ENCODE assay signal across 16 cellular contexts in the genomic region with DNA sequence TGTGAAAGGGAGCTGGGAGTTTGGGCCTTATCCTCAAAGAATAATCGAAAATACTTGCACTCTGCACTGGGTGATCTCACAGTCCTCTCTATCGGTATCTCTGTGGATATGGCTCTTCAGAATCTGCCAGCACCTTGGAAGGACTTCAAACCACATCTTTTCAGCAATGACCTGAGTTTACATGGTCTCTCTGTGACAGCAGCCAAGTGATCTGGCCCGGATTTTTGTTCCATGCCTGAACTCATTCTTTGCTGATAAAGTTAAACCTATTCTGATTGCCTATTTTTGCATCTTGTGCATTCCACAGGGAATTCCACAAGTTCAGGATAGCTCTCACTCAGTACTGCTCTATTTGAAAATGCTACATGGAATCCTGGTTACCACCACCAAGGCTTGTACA.
A peak's percentile ranks its signal among the peaks of the same experiment; 100 is the strongest.
DNase-seq lines count a peak whose midpoint lies in the region; ATAC-seq, FAIRE-seq and TF ChIP-seq lines count a peak whose summit lies in the region.
"Had no signal": no experiment of that assay in that cellular context is flagged by ENCODE, and none has a peak within 500 bp of the region (broad histone marks: within the 10 kb centered on the region; RNA-seq: fewer than 3 reads in every experiment).

No MANE protein-coding gene starts in this region.

- H3K4me1 ChIP-seq in heart left ventricle, result peaks cover 0 to 61% (median 39%) of the 10 kb centered on the region in 12 donors

- no peaks in the 10 kb centered on the region for H3K36me3 ChIP-seq in heart left ventricle

- WGBS in heart left ventricle, 4 donors, result 6 to 18% (median 14%) methylated on average over 3 of the region's 3 CpGs

- no peak for DNase-seq in HTR-8/SVneo (ENCODE audit: insufficient read length, low spot score)
- DNase-seq in astrocyte of the hippocampus (ENCODE audit: low read depth, low spot score), result peak; percentile 81
- peak in 4 of 5 donors; percentile 40 to 60 (median 48) for DNase-seq in heart left ventricle
- DNase-seq in sciatic nerve (ENCODE audit: low spot score), result no peak
- no peak for DNase-seq in mesenteric fat pad (ENCODE audit: low spot score)
- DNase-seq: C1 segment of cervical spinal cord, DMS 273 treated with DMSO at 0.1 percent for 48 hours, HCEC 1CT, MM.1S, NCI-H1930, NCI-H2171, NCI-H446 treated with DMSO at 0.1 percent for 48 hours, NCI-H748 treated with DMSO at 0.1 percent for 48 hours, SK-N-SH had no signal

- peak overlapping the region; percentile 6 to 72 (median 51) for H3K27ac ChIP-seq in heart left ventricle

- H3K4me3 ChIP-seq in heart left ventricle, result no peak overlapping the region

- H3K27me3 ChIP-seq in heart left ventricle, result no peaks in the 10 kb centered on the region

- peak; percentile 85 to 95 (median 92) for ATAC-seq in heart left ventricle
- peak; percentile 71 for ATAC-seq in sciatic nerve
- ATAC-seq in HG03039 (IDR thresholded peaks at IDR 0.05; ENCODE audit: unreplicated experiment), result no peak
- ATAC-seq in GM18520 (IDR thresholded peaks at IDR 0.05; ENCODE audit: unreplicated experiment), result no peak

- no peak for TF ChIP-seq POLR2A in heart left ventricle (IDR thresholded peaks at IDR 0.05)

- no peaks in the 10 kb centered on the region for H3K9me3 ChIP-seq in heart left ventricle
- H3K9me3 ChIP-seq: SK-N-SH had no signal

- intact Hi-C loops in heart left ventricle (cut with DNase I), result loop anchor here in 3 of 10 donors (10.0 kb wide), 3 partner anchors 56 to 194 kb away; no protein-coding TSS in a partner anchor
- intact Hi-C loops in sciatic nerve (cut with DNase I), result no loop called here

- no peak for TF ChIP-seq CTCF in heart left ventricle (IDR thresholded peaks at IDR 0.05)

- FAIRE-seq in HTR-8/SVneo (lab: Jason Lieb, UNC), result peak; percentile 58

Comparison
In these comparisons a context has a peak if more than half of its experiments do, and no peak if none do; other contexts are left out.
1. DNase-seq: peak in astrocyte of the hippocampus (single experiment) and heart left ventricle (4 of 5); none in HTR-8/SVneo (single experiment), sciatic nerve (single experiment) and mesenteric fat pad (single experiment).
2. ATAC-seq: peak in heart left ventricle (4 of 4) and sciatic nerve (single experiment); none in HG03039 (single experiment) and GM18520 (single experiment).